In genomic region chr3:36656873-36657272, GRCh38 we compare ENCODE assay signal across 31 cellular contexts.
DNase-seq lines count a peak whose midpoint lies in the region; ATAC-seq, FAIRE-seq and TF ChIP-seq lines count a peak whose summit lies in the region.
"Had no signal": no experiment of that assay in that cellular context is flagged by ENCODE, and none has a peak within 500 bp of the region (broad histone marks: within the 10 kb centered on the region; RNA-seq: fewer than 3 reads in every experiment).

No MANE protein-coding gene starts in this region.

- no peak for TF ChIP-seq CTCF in HepG2 (CRISPR knock-in tag; IDR thresholded peaks at IDR 0.05)
- no peak for TF ChIP-seq CTCF in right lobe of liver (IDR thresholded peaks at IDR 0.05)
- TF ChIP-seq CTCF in K562 (IDR thresholded peaks at IDR 0.05 in 2 of 3, conservative IDR thresholded peaks at IDR 0.05 in 1 of 3; ENCODE audit: insufficient read depth in 2 of 3, low read depth in 1 of 3, low read length in 3 of 3) = no peak
- no peak for TF ChIP-seq CTCF in ascending aorta (IDR thresholded peaks at IDR 0.05)

- no peaks in the 10 kb centered on the region for H3K4me1 ChIP-seq in HepG2 (ENCODE audit: insufficient read depth, low read length)
- H3K4me1 ChIP-seq in right lobe of liver = no peaks in the 10 kb centered on the region
- no peaks in the 10 kb centered on the region for H3K4me1 ChIP-seq in K562 (replicated peaks in 1 of 2; ENCODE audit: control insufficient read depth in 2 of 2, insufficient read depth in 2 of 2, low read length in 2 of 2)
- no peaks in the 10 kb centered on the region for H3K4me1 ChIP-seq in ascending aorta
- H3K4me1 ChIP-seq: BE2C, BLaER1, Caco-2 had no signal

- no TSS peak for BruUV-seq in HepG2 (replicated peaks; lab: Mats Ljungman, UMichigan)
- no TSS peak for BruUV-seq in K562 (replicated peaks; lab: Mats Ljungman, UMichigan)

- no peaks in the 10 kb centered on the region for H3K9me1 ChIP-seq in K562 (ENCODE audit: control insufficient read depth, insufficient read depth, low read length)

- no peak for ATAC-seq in HepG2
- ATAC-seq in right lobe of liver = no peak
- ATAC-seq in K562 = no peak
- ATAC-seq: A549; CD8-positive, alpha-beta T cell had no signal

- CTCF ChIA-PET in HepG2 (lab: Yijun Ruan, JAX; ENCODE audit: low intra/inter-chr PET ratio, low total read pairs) = no interaction called here
- CTCF ChIA-PET in K562 (lab: Yijun Ruan, JAX; ENCODE audit: low intra/inter-chr PET ratio) = no interaction called here

- H4K20me1 ChIP-seq in HepG2 (ENCODE audit: insufficient read depth, low read length) = no peaks in the 10 kb centered on the region
- no peaks in the 10 kb centered on the region for H4K20me1 ChIP-seq in K562 (replicated peaks; ENCODE audit: control insufficient read depth, insufficient read depth, low read length)
- H4K20me1 ChIP-seq: BLaER1; BLaER1 treated with 17β-estradiol and CSF1 and Interleukin-3, amounts not matched to agents 10 nM and 100 nM had no signal

- H2AFZ ChIP-seq in HepG2 (ENCODE audit: low read length) (no peak overlapping the region), K562 (ENCODE audit: low read depth, low read length) (no peak overlapping the region)

- FAIRE-seq in HepG2 (lab: Jason Lieb, UNC) (no peak), K562 (lab: Jason Lieb, UNC) (no peak)
- FAIRE-seq: A204.1, A549, D721Med had no signal

- H3K79me2 ChIP-seq in HepG2 (ENCODE audit: insufficient read depth, low read length) = no peaks in the 10 kb centered on the region
- no peaks in the 10 kb centered on the region for H3K79me2 ChIP-seq in K562 (ENCODE audit: control insufficient read depth, insufficient read depth, low read length)

- no peak for TF ChIP-seq EP300 in HepG2 (IDR thresholded peaks at IDR 0.05; ENCODE audit: low read depth in 2 of 2, low read length in 2 of 2)
- no peak for TF ChIP-seq EP300 in HepG2 (CRISPR knock-in tag; IDR thresholded peaks at IDR 0.05; ENCODE audit: borderline replicate concordance)
- TF ChIP-seq EP300 in K562 (IDR thresholded peaks at IDR 0.05; ENCODE audit: low read length) = no peak

- no peak for TF ChIP-seq RAD21 in HepG2 (CRISPR knock-in tag; IDR thresholded peaks at IDR 0.05)
- no peak for TF ChIP-seq RAD21 in K562 (CRISPR knock-in tag; conservative IDR thresholded peaks at IDR 0.05 in 1 of 2, IDR thresholded peaks at IDR 0.05 in 1 of 2)

- H3K27ac ChIP-seq in HepG2 (ENCODE audit: extremely low read length, insufficient read depth, low read length) = no peak overlapping the region
- H3K27ac ChIP-seq in right lobe of liver = no peak overlapping the region
- H3K27ac ChIP-seq in K562 (ENCODE audit: extremely low read depth, low read depth, low read length) = no peak overlapping the region
- H3K27ac ChIP-seq in ascending aorta = no peak overlapping the region
- H3K27ac ChIP-seq: 22Rv1; A549; BLaER1; BLaER1 treated with 17β-estradiol and CSF1 and Interleukin-3, amounts not matched to agents 10 nM and 100 nM; C4-2B had no signal

- intact Hi-C loops in HepG2 (cut with micrococcal nuclease; ENCODE audit: unreplicated experiment) (no loop called here), right lobe of liver (cut with DNase I) (no loop called here), K562 (cut with micrococcal nuclease) (no loop called here), ascending aorta (cut with DNase I) (no loop called here)

- DNase-seq in HepG2 (ENCODE audit: low spot score) = no peak
- no peak for DNase-seq in right lobe of liver
- no peak for DNase-seq in K562 (ENCODE audit: extremely low read depth in 1 of 4, low spot score in 3 of 4)
- DNase-seq in ascending aorta (ENCODE audit: low spot score in 2 of 2) = no peak
- DNase-seq: 8988T; ACHN; AML-193; BE2C; C1 segment of cervical spinal cord; Caco-2; Calu3; CD4-positive, alpha-beta memory T cell; CD4-positive, alpha-beta T cell; CD4-positive, CD25-positive, alpha-beta regulatory T cell; CD8-positive, alpha-beta memory T cell; CD8-positive, alpha-beta T cell; COR-L47; DMS 273 treated with DMSO at 0.1 percent for 48 hours; DMS153; DMS53; DMS79; DMS79 treated with DMSO at 0.1 percent for 48 hours; DND-41; EL had no signal

- in situ Hi-C loops in HepG2 (cut with HindIII; ENCODE audit: extremely low pct_ligation_motif_present, low pct_unique_long_range_greater_than_20kb) = no loop called here
- in situ Hi-C loops in K562 (cut with MboI) = no loop called here

- H3K9ac ChIP-seq in HepG2 (ENCODE audit: insufficient read depth, low read depth, low read length) = no peak overlapping the region
- no peak overlapping the region for H3K9ac ChIP-seq in K562 (ENCODE audit: insufficient read depth in 1 of 2, low read depth in 2 of 2, low read length in 2 of 2)
- H3K9ac ChIP-seq: BLaER1; BLaER1 treated with 17β-estradiol and CSF1 and Interleukin-3, amounts not matched to agents 10 nM and 100 nM had no signal

- TF ChIP-seq POLR2A in HepG2 (IDR thresholded peaks at IDR 0.05; ENCODE audit: insufficient read depth in 1 of 2, low read depth in 2 of 2, low read length in 2 of 2) (no peak), right lobe of liver (IDR thresholded peaks at IDR 0.05) (no peak), K562 (conservative IDR thresholded peaks at IDR 0.05) (no peak)

- H3K36me3 ChIP-seq in HepG2 (replicated peaks in 1 of 2; ENCODE audit: control insufficient read depth in 1 of 2, insufficient read depth in 2 of 2, low read length in 2 of 2) (no peaks in the 10 kb centered on the region), right lobe of liver (no peaks in the 10 kb centered on the region), K562 (ENCODE audit: control insufficient read depth, insufficient read depth, low read length) (no peaks in the 10 kb centered on the region), ascending aorta (no peaks in the 10 kb centered on the region)
- H3K36me3 ChIP-seq: BE2C; BLaER1; BLaER1 treated with 17β-estradiol and CSF1 and Interleukin-3, amounts not matched to agents 10 nM and 100 nM had no signal

- no peaks in the 10 kb centered on the region for H3K27me3 ChIP-seq in HepG2 (ENCODE audit: control insufficient read depth in 1 of 2, insufficient read depth in 2 of 2, low read length in 2 of 2)
- H3K27me3 ChIP-seq in right lobe of liver = no peaks in the 10 kb centered on the region
- no peaks in the 10 kb centered on the region for H3K27me3 ChIP-seq in K562 (ENCODE audit: control insufficient read depth in 2 of 2, insufficient read depth in 2 of 2, low read length in 2 of 2)
- H3K27me3 ChIP-seq in ascending aorta = no peaks in the 10 kb centered on the region
- H3K27me3 ChIP-seq: BE2C; BLaER1; BLaER1 treated with 17β-estradiol and CSF1 and Interleukin-3, amounts not matched to agents 10 nM and 100 nM had no signal

- H3K4me2 ChIP-seq in HepG2 (ENCODE audit: low read depth, low read length) (no peak overlapping the region), K562 (ENCODE audit: insufficient read depth, low read length) (no peak overlapping the region)
- H3K4me2 ChIP-seq: A549; BLaER1; BLaER1 treated with 17β-estradiol and CSF1 and Interleukin-3, amounts not matched to agents 10 nM and 100 nM had no signal

- 0% methylated on average over 2 of the region's 2 CpGs for WGBS in HepG2 (ENCODE audit: low lambda C conversion rate)
- 56% methylated on average over 2 of the region's 2 CpGs for WGBS in right lobe of liver (ENCODE audit: insufficient coverage, low coverage, low lambda C conversion rate, missing lambda C conversion rate)
- WGBS in K562 (ENCODE audit: insufficient coverage, low coverage, missing lambda C conversion rate) = 0% methylated on average over 2 of the region's 2 CpGs

- POLR2A ChIA-PET in HepG2 (lab: Yijun Ruan, JAX) = no interaction called here
- POLR2A ChIA-PET in K562 (lab: Yijun Ruan, JAX) = no interaction called here

- H3K4me3 ChIP-seq in HepG2 (replicated peaks in 1 of 3; ENCODE audit: insufficient read depth in 1 of 3, low read depth in 2 of 3, low read length in 3 of 3) = no peak overlapping the region
- no peak overlapping the region for H3K4me3 ChIP-seq in right lobe of liver
- H3K4me3 ChIP-seq in K562 = no peak overlapping the region
- no peak overlapping the region for H3K4me3 ChIP-seq in ascending aorta
- H3K4me3 ChIP-seq: A549; BLaER1; BLaER1 treated with 17β-estradiol and CSF1 and Interleukin-3, amounts not matched to agents 10 nM and 100 nM had no signal

- no peaks in the 10 kb centered on the region for H3K9me3 ChIP-seq in HepG2 (ENCODE audit: low read length)
- H3K9me3 ChIP-seq in right lobe of liver = no peaks in the 10 kb centered on the region
- no peaks in the 10 kb centered on the region for H3K9me3 ChIP-seq in K562 (replicated peaks; ENCODE audit: control insufficient read depth, insufficient read depth, low read depth, low read length)
- peaks cover 3 to 7% of the 10 kb centered on the region in 2 donors for H3K9me3 ChIP-seq in ascending aorta
- H3K9me3 ChIP-seq: BE2C, BLaER1, Caco-2 had no signal

TF ChIP-seq in HepG2, 621 proteins besides CTCF, POLR2A, EP300 and RAD21:
- TF ChIP-seq RAD51 (IDR thresholded peaks at IDR 0.05; ENCODE audit: borderline replicate concordance) (peak; percentile 57; the same call in 1 of the 2 replicates), SOX5 (CRISPR knock-in tag; IDR thresholded peaks at IDR 0.05; ENCODE audit: borderline replicate concordance) (no peak)

TF ChIP-seq in K562, 482 proteins besides CTCF, POLR2A, EP300 and RAD21 (continues in another document):
- no peak for TF ChIP-seq ZNF280A (IDR thresholded peaks at IDR 0.05; ENCODE audit: low read depth, partially characterized antibody)
- peak; percentile 22; the same call in 1 of the 2 replicates for TF ChIP-seq RAD51 (IDR thresholded peaks at IDR 0.05; ENCODE audit: borderline replicate concordance, low read depth)

Comparison
In these comparisons a context has a peak if more than half of its experiments do, and no peak if none do; other contexts are left out.
1. Of the 241 proteins assayed by ChIP-seq in both HepG2 and K562: peak only in HepG2: none; only in K562: TFE3; in both: RAD51; in neither: 239.